9 cellular contexts compared by ENCODE assay signal in the genomic region with DNA sequence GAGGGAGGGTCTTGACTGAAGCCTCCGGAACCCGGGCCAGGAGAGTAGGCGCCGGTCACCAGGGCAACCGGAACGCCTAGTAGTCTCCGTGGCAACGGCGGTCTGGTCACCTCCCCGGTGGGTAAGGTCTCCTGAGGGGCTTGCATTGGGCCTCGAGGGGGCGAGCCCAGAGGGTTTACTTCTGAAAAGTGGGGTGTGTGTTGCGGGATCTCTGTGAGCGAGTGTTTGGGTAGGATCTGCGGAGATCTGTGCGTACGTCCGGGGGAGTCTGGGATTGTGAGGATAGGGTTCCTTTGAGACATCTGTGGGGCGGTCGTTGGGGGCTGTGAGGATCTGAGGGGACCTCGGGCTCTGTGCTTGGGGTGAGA. TPM values are rescaled to one million over a fixed set of nuclear protein-coding genes. Genes with fewer than 3 reads are reported as not detected.
DNase-seq lines count a peak whose midpoint lies in the region; ATAC-seq and TF ChIP-seq lines count a peak whose summit lies in the region.
"Had no signal": no experiment of that assay in that cellular context is flagged by ENCODE, and none has a peak within 500 bp of the region (broad histone marks: within the 10 kb centered on the region; RNA-seq: fewer than 3 reads in every experiment).

Gene FAM221B (minus strand): TSS at position 17 of the 368 bp plus-strand sequence. CDS start 2,571 bp downstream, outside the sequence.

- peaks cover 12% of the 10 kb centered on the region for H3K36me3 Mint-ChIP-seq in effector memory CD8-positive, alpha-beta T cell (ENCODE audit: insufficient read depth)
- H3K36me3 Mint-ChIP-seq in natural killer cell, result no peaks in the 10 kb centered on the region

- peak within 1 kb of the TSS; percentile 90 to 99 for H3K4me3 Mint-ChIP-seq in effector memory CD8-positive, alpha-beta T cell
- H3K4me3 Mint-ChIP-seq in natural killer cell, result peak within 1 kb of the TSS; percentile 99

- H3K4me1 ChIP-seq in RWPE2 (ENCODE audit: insufficient read depth, poor library complexity, severe bottlenecking), result peaks cover 3% of the 10 kb centered on the region

- peaks cover 32% of the 10 kb centered on the region in 2 donors for H3K4me1 Mint-ChIP-seq in effector memory CD8-positive, alpha-beta T cell (ENCODE audit: low read depth in 2 of 2)
- peaks cover 27 to 38% of the 10 kb centered on the region in 2 donors for H3K4me1 Mint-ChIP-seq in natural killer cell

- no peaks in the 10 kb centered on the region for H3K36me3 ChIP-seq in RWPE2 (ENCODE audit: low read depth)

- TF ChIP-seq CTCF in 22Rv1 (IDR thresholded peaks at IDR 0.05), result no peak
- no peak for TF ChIP-seq CTCF in RWPE2 (IDR thresholded peaks at IDR 0.05; ENCODE audit: poor library complexity, severe bottlenecking)
- TF ChIP-seq CTCF in natural killer cell (IDR thresholded peaks at IDR 0.05), result no peak

- H3K27ac ChIP-seq in 22Rv1 (peak within 1 kb of the TSS; percentile 32; the same call in 1 of the 2 replicates), RWPE2 (ENCODE audit: poor library complexity, severe bottlenecking) (peak within 1 kb of the TSS; percentile 23)

- intact Hi-C loops in natural killer cell (cut with micrococcal nuclease), result loop anchor here (5.0 kb wide), 2 partner anchors 91 to 226 kb away; no protein-coding TSS in a partner anchor

- no peaks in the 10 kb centered on the region for H3K9me3 ChIP-seq in RWPE2 (ENCODE audit: severe bottlenecking)

- no peaks in the 10 kb centered on the region for H3K9me3 Mint-ChIP-seq in effector memory CD8-positive, alpha-beta T cell
- H3K9me3 Mint-ChIP-seq in natural killer cell, result no peaks in the 10 kb centered on the region

- peak within 1 kb of the TSS; percentile 67 for H3K4me3 ChIP-seq in RWPE2 (ENCODE audit: severe bottlenecking)

- peak; percentile 8 for ATAC-seq in GM18909 (IDR thresholded peaks at IDR 0.05; ENCODE audit: poor library complexity, unreplicated experiment)
- peak; percentile 15 for ATAC-seq in RWPE2 (ENCODE audit: low read depth)
- ATAC-seq in effector memory CD8-positive, alpha-beta T cell (replicated peaks), result peak; percentile 21
- ATAC-seq in natural killer cell, result peak in 1 of 3 donors; percentile 14
- ATAC-seq in HG02840 (IDR thresholded peaks at IDR 0.05; ENCODE audit: low FRiP score, unreplicated experiment), result no peak
- no peak for ATAC-seq in HG03442 (IDR thresholded peaks at IDR 0.05; ENCODE audit: unreplicated experiment)

- no peaks in the 10 kb centered on the region for H3K27me3 Mint-ChIP-seq in effector memory CD8-positive, alpha-beta T cell
- no peaks in the 10 kb centered on the region for H3K27me3 Mint-ChIP-seq in natural killer cell (ENCODE audit: low read depth in 2 of 2)

- no peaks in the 10 kb centered on the region for H3K27me3 ChIP-seq in RWPE2 (ENCODE audit: insufficient read depth, poor library complexity, severe bottlenecking)

- peak within 1 kb of the TSS; percentile 92 to 97 for H3K27ac Mint-ChIP-seq in effector memory CD8-positive, alpha-beta T cell
- H3K27ac Mint-ChIP-seq in natural killer cell, result peak within 1 kb of the TSS; percentile 92 to 93

- DNase-seq in RWPE2 (ENCODE audit: low spot score) (no peak), natural killer cell (no peak), H4 (ENCODE audit: low spot score) (no peak)
- DNase-seq in effector memory CD8-positive, alpha-beta T cell, result peak in 1 of 3 experiments; percentile 31

RNA-seq across cellular contexts. Expression of gene FAM221B, which starts in this region (rescaled TPM):
- total RNA-seq in natural killer cell, result not detected
- total RNA-seq in H4 (2014; rRNA removed; shearing (Covaris generic)), result not detected in 2 replicates
- total RNA-seq: glomerular endothelial cell had no signal

Comparison
In these comparisons a context has a peak if more than half of its experiments do, and no peak if none do; other contexts are left out.
1. ATAC-seq: peak in GM18909 (single experiment), RWPE2 (single experiment) and effector memory CD8-positive, alpha-beta T cell (single experiment); none in HG02840 (single experiment) and HG03442 (single experiment).